In the genomic region with DNA sequence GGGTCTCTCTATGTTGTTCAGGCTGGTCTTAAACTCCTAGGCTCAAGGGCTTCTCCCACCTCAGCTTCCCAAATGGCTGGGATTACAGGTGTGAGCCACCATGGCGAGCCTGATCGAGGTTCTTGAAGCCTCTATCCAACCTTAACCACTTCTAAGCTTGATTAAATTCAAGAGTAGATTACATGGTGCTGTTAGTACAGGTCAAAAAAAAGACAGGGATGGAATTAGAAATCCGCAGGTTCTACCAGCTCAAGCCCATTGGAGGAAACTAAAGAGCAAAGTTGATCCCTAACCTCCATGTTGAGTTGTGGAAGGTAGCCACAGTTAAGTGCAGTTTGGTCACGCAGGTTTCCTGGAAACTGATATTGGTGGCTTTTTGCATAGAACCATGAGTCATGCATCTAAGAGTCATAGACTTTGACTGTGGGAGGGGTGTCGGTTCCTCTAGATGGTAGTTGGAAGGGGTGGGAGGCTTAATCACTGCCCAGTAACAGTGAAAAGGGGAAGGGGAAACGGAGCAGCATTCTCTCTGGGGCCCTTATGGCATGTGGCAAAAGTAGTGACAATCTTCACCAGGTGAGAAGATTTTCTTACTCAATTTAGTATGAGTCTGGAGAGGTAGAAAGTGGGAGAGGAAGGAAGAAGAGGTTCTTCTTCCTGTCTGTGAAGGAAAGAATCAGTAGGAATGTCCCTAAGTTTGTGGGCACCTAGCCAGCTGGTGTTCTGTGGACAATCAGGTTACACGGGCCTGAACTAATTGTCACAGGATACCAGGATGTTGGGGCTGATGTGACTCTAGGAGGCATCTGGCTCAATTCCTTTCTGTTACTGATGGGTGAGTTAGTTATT, we compare ENCODE assay signal across 8 cellular contexts. TPM values are rescaled to one million over a fixed set of nuclear protein-coding genes. Genes with fewer than 3 reads are reported as not detected.
DNase-seq lines count a peak whose midpoint lies in the region; ATAC-seq and TF ChIP-seq lines count a peak whose summit lies in the region.

No MANE protein-coding gene starts in this region.

- H3K27me3 ChIP-seq in right cardiac atrium (ENCODE audit: control insufficient read depth, insufficient read depth) = no peaks in the 10 kb centered on the region
- no peaks in the 10 kb centered on the region for H3K27me3 ChIP-seq in mucosa of rectum (ENCODE audit: control insufficient read depth in 2 of 2, insufficient read depth in 2 of 2, low read length in 2 of 2)
- H3K27me3 ChIP-seq in A673 (replicated peaks; ENCODE audit: insufficient read depth, low read depth, low read length, poor library complexity) = peaks cover 30% of the 10 kb centered on the region

- no TSS peak for BruUV-seq in A673 (replicated peaks; lab: Mats Ljungman, UMichigan)

- WGBS in right cardiac atrium = 37% methylated on average over 7 of the region's 7 CpGs

- H3K4me3 Mint-ChIP-seq in activated CD4-positive, alpha-beta T cell treated with anti-CD3 and anti-CD28 coated beads for 36 hours = peak overlapping the region; percentile 85

- no peak overlapping the region for H3K4me3 ChIP-seq in right cardiac atrium (ENCODE audit: low read length)
- peak overlapping the region in 1 of 2 donors; percentile 42 for H3K4me3 ChIP-seq in mucosa of rectum (ENCODE audit: low read length in 2 of 2)
- H3K4me3 ChIP-seq in A673 (ENCODE audit: low read depth, low read length, poor library complexity, severe bottlenecking) = no peak overlapping the region

- H3K4me1 ChIP-seq in right cardiac atrium (ENCODE audit: control insufficient read depth, insufficient read depth, low read length) = no peaks in the 10 kb centered on the region
- H3K4me1 ChIP-seq in mucosa of rectum (ENCODE audit: control insufficient read depth in 2 of 2, insufficient read depth in 2 of 2, low read length in 2 of 2) = no peaks in the 10 kb centered on the region
- H3K4me1 ChIP-seq in A673 (ENCODE audit: insufficient read depth, low read length, poor library complexity, severe bottlenecking) = no peaks in the 10 kb centered on the region

- CTCF ChIA-PET in activated CD4-positive, alpha-beta T cell treated with anti-CD3 and anti-CD28 coated beads for 36 hours (lab: Charles Lee) = interaction anchor here (0.7 to 1.8 kb wide), 7 partner anchors 8 to 208 kb away, joined by 3 to 5 read pairs (median 4); a partner anchor contains a TSS
- CTCF ChIA-PET in A673 (lab: Charles Lee) = no interaction called here

- H3K4me1 Mint-ChIP-seq in activated CD4-positive, alpha-beta T cell treated with anti-CD3 and anti-CD28 coated beads for 36 hours = peaks cover 63% of the 10 kb centered on the region

- H3K27me3 Mint-ChIP-seq in activated CD4-positive, alpha-beta T cell treated with anti-CD3 and anti-CD28 coated beads for 36 hours = no peaks in the 10 kb centered on the region

- POLR2A ChIA-PET in activated CD4-positive, alpha-beta T cell treated with anti-CD3 and anti-CD28 coated beads for 36 hours (lab: Charles Lee) = interaction anchor here (0.6 to 1.4 kb wide), 11 partner anchors 8 to 720 kb away, joined by 3 to 6 read pairs (median 4); a partner anchor contains a TSS
- POLR2A ChIA-PET in A673 (lab: Charles Lee; ENCODE audit: low non-redundant PET) = no interaction called here

- ATAC-seq in right cardiac atrium (peak; percentile 51), HG03457 (IDR thresholded peaks at IDR 0.05; ENCODE audit: unreplicated experiment) (peak; percentile 44)
- peak; percentile 66 for ATAC-seq in activated CD4-positive, alpha-beta T cell treated with anti-CD3 and anti-CD28 coated beads for 36 hours

- no peak for TF ChIP-seq CTCF in A673 (conservative IDR thresholded peaks at IDR 0.05; ENCODE audit: low read depth, low read length)

- DNase-seq in right cardiac atrium (no peak), cardiac septum (ENCODE audit: low spot score) (no peak), NCI-H2196 (lab: John Stamatoyannopoulos, UW; ENCODE audit: unreplicated experiment) (no peak), A673 (ENCODE audit: low spot score) (no peak), NCI-H446 treated with DMSO at 0.1 percent for 48 hours (lab: John Stamatoyannopoulos, UW) (no peak)
- DNase-seq in activated CD4-positive, alpha-beta T cell treated with anti-CD3 and anti-CD28 coated beads for 36 hours = peak; percentile 77

- H3K36me3 ChIP-seq in mucosa of rectum (ENCODE audit: control insufficient read depth in 2 of 2, insufficient read depth in 2 of 2, low read length in 2 of 2) = no peaks in the 10 kb centered on the region
- no peaks in the 10 kb centered on the region for H3K36me3 ChIP-seq in A673 (ENCODE audit: insufficient read depth, low read length, poor library complexity, severe bottlenecking)

- H3K9me3 ChIP-seq in right cardiac atrium (ENCODE audit: control insufficient read depth, low read length) (no peaks in the 10 kb centered on the region), mucosa of rectum (ENCODE audit: control insufficient read depth in 2 of 2, low read length in 2 of 2) (no peaks in the 10 kb centered on the region), A673 (ENCODE audit: low read depth, low read length, poor library complexity, severe bottlenecking) (no peaks in the 10 kb centered on the region)

- H3K27ac ChIP-seq in right cardiac atrium (ENCODE audit: low read length) = no peak overlapping the region
- H3K27ac ChIP-seq in mucosa of rectum (ENCODE audit: low read depth in 2 of 2, low read length in 2 of 2) = peak overlapping the region; percentile 20 to 56
- H3K27ac ChIP-seq in A673 (ENCODE audit: low read depth, low read length, poor library complexity, severe bottlenecking) = no peak overlapping the region

- H3K9ac ChIP-seq in mucosa of rectum (ENCODE audit: low read depth in 1 of 2, low read length in 2 of 2) = no peak overlapping the region

- H3K9me3 Mint-ChIP-seq in activated CD4-positive, alpha-beta T cell treated with anti-CD3 and anti-CD28 coated beads for 36 hours (ENCODE audit: low read depth) = peaks cover 2% of the 10 kb centered on the region

- intact Hi-C loops in right cardiac atrium (cut with DNase I) = no loop called here
- intact Hi-C loops in cardiac septum (cut with DNase I) = no loop called here
- intact Hi-C loops in activated CD4-positive, alpha-beta T cell treated with anti-CD3 and anti-CD28 coated beads for 36 hours (cut with DNase I, micrococcal nuclease) = loop anchor here (1.0 to 10.0 kb wide), 15 partner anchors 8 to 1745 kb away; a partner anchor contains a TSS
- intact Hi-C loops in A673 (cut with micrococcal nuclease; ENCODE audit: unreplicated experiment) = no loop called here

- peaks cover 53% of the 10 kb centered on the region for H3K36me3 Mint-ChIP-seq in activated CD4-positive, alpha-beta T cell treated with anti-CD3 and anti-CD28 coated beads for 36 hours (ENCODE audit: low read depth)

- H3K27ac Mint-ChIP-seq in activated CD4-positive, alpha-beta T cell treated with anti-CD3 and anti-CD28 coated beads for 36 hours = peak overlapping the region; percentile 100

RNA-seq across cellular contexts. Expression of a gene that starts 7.0 kb away (rescaled TPM):
- total RNA-seq in right cardiac atrium (10 to 100 TPM; 11.9 to 24.4 (median 15.9) TPM), cardiac septum (5.2 TPM), A673 (2021) (0.19 and 0.35 TPM in 2 replicates)
- polyA plus RNA-seq in right cardiac atrium = 7.1 TPM
- 100 to 1,000 TPM; 238 to 244 TPM for total RNA-seq in activated CD4-positive, alpha-beta T cell treated with anti-CD3 and anti-CD28 coated beads for 36 hours

Comparison
In these comparisons a context has a peak if more than half of its experiments do, and no peak if none do; other contexts are left out.
1. H3K27ac ChIP-seq: peak in mucosa of rectum (2 of 2); none in right cardiac atrium (single experiment) and A673 (single experiment).
2. RNA of a gene that starts 7.0 kb away (total RNA-seq): 238 to 244 TPM in activated CD4-positive, alpha-beta T cell treated with anti-CD3 and anti-CD28 coated beads for 36 hours; 11.9 to 24.4 TPM in right cardiac atrium, 5.2 TPM in cardiac septum (single experiment) and 0.19 to 0.35 TPM in A673; every median in the first group is over 4 times any median in the second.
3. intact Hi-C loops: an anchor here in activated CD4-positive, alpha-beta T cell treated with anti-CD3 and anti-CD28 coated beads for 36 hours (1.0 to 10.0 kb wide); none called in right cardiac atrium, cardiac septum and A673.
4. Peak in every context shown above with its lines, with median percentiles within 50 percentile points of each other: ATAC-seq.